ENCODE assay signal across 9 cellular contexts in the genomic region with DNA sequence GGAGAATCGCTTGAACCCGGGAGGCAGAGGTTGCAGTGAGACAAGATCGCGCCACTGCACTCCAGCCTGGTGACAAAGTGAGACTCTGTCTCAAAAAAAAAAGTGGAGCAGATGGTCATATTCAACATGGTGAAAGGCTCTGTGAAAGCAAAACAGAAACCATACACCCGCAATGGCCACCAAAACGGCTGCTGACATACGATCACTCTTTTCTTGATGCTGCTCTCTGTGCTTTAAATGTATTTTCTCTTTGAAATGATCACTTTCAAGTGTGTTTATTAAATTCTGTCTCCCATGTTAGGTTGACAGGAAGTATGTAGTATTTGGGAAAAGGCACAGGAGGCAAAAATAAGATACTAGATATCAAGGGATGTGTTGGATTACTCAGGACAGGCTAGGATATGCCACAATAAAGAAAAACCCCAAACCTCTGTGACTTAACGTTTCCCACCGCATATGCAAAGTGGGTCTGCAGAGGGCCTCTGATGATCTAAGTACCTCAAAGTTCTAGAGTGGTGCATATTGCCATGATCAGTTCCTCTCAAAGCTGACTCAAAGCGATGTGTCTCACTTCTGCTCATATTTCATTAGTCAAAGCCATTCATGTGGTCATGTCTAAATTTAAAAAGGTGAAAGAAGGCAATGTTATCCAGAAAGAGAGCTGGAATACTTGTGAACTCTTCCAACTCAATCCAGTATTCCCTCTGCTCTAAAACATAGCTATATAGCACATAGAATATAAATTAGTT.
DNase-seq lines count a peak whose midpoint lies in the region; ATAC-seq lines count a peak whose summit lies in the region.
"Had no signal": no experiment of that assay in that cellular context is flagged by ENCODE, and none has a peak within 500 bp of the region (broad histone marks: within the 10 kb centered on the region; RNA-seq: fewer than 3 reads in every experiment).

No MANE protein-coding gene starts in this region.

- H3K4me1 Mint-ChIP-seq in T-helper 2 cell treated with Interferon-gamma antibody and Interleukin-4, amounts not matched to agents 5 μg/mL and 100 μg/mL, for 36 hours (ENCODE audit: low read depth), result peaks cover 23% of the 10 kb centered on the region

- H3K4me3 Mint-ChIP-seq in T-helper 2 cell treated with Interferon-gamma antibody and Interleukin-4, amounts not matched to agents 5 μg/mL and 100 μg/mL, for 36 hours, result peak overlapping the region; percentile 71
- H3K4me3 Mint-ChIP-seq: activated naive CD4-positive, alpha-beta T cell treated with anti-CD3 and anti-CD28 coated beads, Interleukin-2, amount 50 U/mL, for 24 hours had no signal

- no peaks in the 10 kb centered on the region for H3K36me3 Mint-ChIP-seq in T-helper 2 cell treated with Interferon-gamma antibody and Interleukin-4, amounts not matched to agents 5 μg/mL and 100 μg/mL, for 36 hours (ENCODE audit: low read depth)
- H3K36me3 Mint-ChIP-seq: activated naive CD4-positive, alpha-beta T cell treated with anti-CD3 and anti-CD28 coated beads, Interleukin-2, amount 50 U/mL, for 24 hours had no signal

- peak overlapping the region; percentile 88 for H3K27ac Mint-ChIP-seq in T-helper 2 cell treated with Interferon-gamma antibody and Interleukin-4, amounts not matched to agents 5 μg/mL and 100 μg/mL, for 36 hours

- peak; percentile 96 for ATAC-seq in HG03139 (IDR thresholded peaks at IDR 0.05; ENCODE audit: unreplicated experiment)

- H3K9me3 Mint-ChIP-seq in T-helper 2 cell treated with Interferon-gamma antibody and Interleukin-4, amounts not matched to agents 5 μg/mL and 100 μg/mL, for 36 hours, result no peaks in the 10 kb centered on the region
- H3K9me3 Mint-ChIP-seq: activated naive CD4-positive, alpha-beta T cell treated with anti-CD3 and anti-CD28 coated beads, Interleukin-2, amount 50 U/mL, for 24 hours had no signal

- peaks cover 21% of the 10 kb centered on the region for H3K27me3 Mint-ChIP-seq in T-helper 2 cell treated with Interferon-gamma antibody and Interleukin-4, amounts not matched to agents 5 μg/mL and 100 μg/mL, for 36 hours (ENCODE audit: low read depth)
- H3K27me3 Mint-ChIP-seq: activated naive CD4-positive, alpha-beta T cell treated with anti-CD3 and anti-CD28 coated beads, Interleukin-2, amount 50 U/mL, for 24 hours had no signal

- peak; percentile 34 to 49 for DNase-seq in stimulated activated CD4-positive, alpha-beta T cell treated with anti-CD3 and anti-CD28 coated beads, Interleukin-15, amount 100 ng/mL, for 48 hours (ENCODE audit: low read depth in 2 of 2)
- no peak for DNase-seq in stimulated activated CD4-positive, alpha-beta T cell treated with anti-CD3 and anti-CD28 coated beads, Interleukin-4, amount 100 ng/mL, for 4 hours
- peak; percentile 82 for DNase-seq in T-helper 2 cell treated with Interferon-gamma antibody and Interleukin-4, amounts not matched to agents 5 μg/mL and 100 μg/mL, for 36 hours (ENCODE audit: low spot score)
- peak; percentile 34 to 55 for DNase-seq in stimulated activated CD8-positive, alpha-beta memory T cell treated with anti-CD3 and anti-CD28 coated beads, Interleukin-15, amount 100 ng/mL, for 48 hours (ENCODE audit: low read depth in 2 of 2)
- no peak for DNase-seq in SHP77 treated with DMSO at 0.1 percent for 48 hours (lab: John Stamatoyannopoulos, UW)
- no peak for DNase-seq in H4 (ENCODE audit: low spot score)
- no peak for DNase-seq in DMS53 treated with DMSO at 0.1 percent for 48 hours (lab: John Stamatoyannopoulos, UW; ENCODE audit: unreplicated experiment)

Comparison
In these comparisons a context has a peak if more than half of its experiments do, and no peak if none do; other contexts are left out.
1. DNase-seq: peak in stimulated activated CD4-positive, alpha-beta T cell treated with anti-CD3 and anti-CD28 coated beads, Interleukin-15, amount 100 ng/mL, for 48 hours (2 of 2), T-helper 2 cell treated with Interferon-gamma antibody and Interleukin-4, amounts not matched to agents 5 μg/mL and 100 μg/mL, for 36 hours (single experiment) and stimulated activated CD8-positive, alpha-beta memory T cell treated with anti-CD3 and anti-CD28 coated beads, Interleukin-15, amount 100 ng/mL, for 48 hours (2 of 2); none in stimulated activated CD4-positive, alpha-beta T cell treated with anti-CD3 and anti-CD28 coated beads, Interleukin-4, amount 100 ng/mL, for 4 hours (0 of 2), SHP77 treated with DMSO at 0.1 percent for 48 hours (single experiment), H4 (single experiment) and DMS53 treated with DMSO at 0.1 percent for 48 hours (single experiment).